Comparison of ENCODE assay signal across 23 cellular contexts in the genomic region with DNA sequence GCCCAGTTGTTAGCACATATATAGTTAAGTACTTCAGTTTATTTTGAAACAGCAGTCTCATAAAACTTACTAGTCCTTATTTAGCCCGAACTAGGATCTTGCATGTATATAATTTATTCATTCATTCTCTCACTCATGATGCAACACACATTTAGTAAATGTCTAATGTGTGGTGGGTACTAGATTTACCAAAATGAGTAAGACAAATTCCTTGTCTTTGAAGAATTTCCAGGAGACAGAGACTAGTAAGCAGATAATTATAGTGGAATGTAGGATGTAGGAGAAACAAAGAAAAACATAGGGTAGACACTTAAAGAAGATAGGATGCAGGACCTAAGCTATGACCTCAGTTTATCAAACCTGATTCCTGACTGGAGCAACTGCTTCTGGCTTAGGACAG.
"Had no signal": no experiment of that assay in that cellular context is flagged by ENCODE, and none has a peak within 500 bp of the region (broad histone marks: within the 10 kb centered on the region; RNA-seq: fewer than 3 reads in every experiment).

No MANE protein-coding gene starts in this region.

- H3K4me3 ChIP-seq: colonic mucosa, gastroesophageal sphincter, heart left ventricle, mucosa of descending colon, neural progenitor cell, right atrium auricular region, tibial nerve had no signal

- H3K27ac ChIP-seq: brain microvascular endothelial cell, colonic mucosa, gastroesophageal sphincter, heart left ventricle, neural progenitor cell, tibial nerve had no signal

- H3K4me2 ChIP-seq: neural progenitor cell had no signal

- H3K27me3 ChIP-seq: brain microvascular endothelial cell, colonic mucosa, gastroesophageal sphincter, heart left ventricle, neural progenitor cell, right atrium auricular region, tibial nerve had no signal

- H3K4me1 ChIP-seq: colonic mucosa, gastroesophageal sphincter, neural progenitor cell, right atrium auricular region, tibial nerve had no signal

- H3K4me1 Mint-ChIP-seq: activated CD4-positive, alpha-beta memory T cell treated with anti-CD3 and anti-CD28 coated beads, Interleukin-2, amount 10 ng/mL, durations not matched to agents 7 days and 5 days; central memory CD8-positive, alpha-beta T cell; naive B cell had no signal

- H3K9ac ChIP-seq: neural progenitor cell had no signal

- H3K9me3 Mint-ChIP-seq: activated CD4-positive, alpha-beta memory T cell treated with anti-CD3 and anti-CD28 coated beads, Interleukin-2, amount 10 ng/mL, durations not matched to agents 7 days and 5 days; activated naive CD8-positive, alpha-beta T cell treated with anti-CD3 and anti-CD28 coated beads, Interleukin-2, amount 10 ng/mL, durations not matched to agents 7 days and 5 days; activated T-cell treated with anti-CD3 and anti-CD28 coated beads, Interleukin-2, amount 50 U/mL, for 24 hours; activated T-helper 2 cell treated with anti-CD3 and anti-CD28 coated beads, Interferon-gamma antibody, Interleukin-2, Interleukin-4, amounts not matched to agents 10 μg/mL and 5 μg/mL and 100 μg/mL, durations not matched to agents 14 hours and 24 hours and 36 hours; central memory CD8-positive, alpha-beta T cell; naive B cell; neural progenitor cell had no signal

- H3K27me3 Mint-ChIP-seq: activated CD4-positive, alpha-beta memory T cell treated with anti-CD3 and anti-CD28 coated beads, Interleukin-2, amount 10 ng/mL, durations not matched to agents 7 days and 5 days; activated CD4-positive, alpha-beta T cell treated with anti-CD3 and anti-CD28 coated beads for 36 hours; activated naive CD8-positive, alpha-beta T cell treated with anti-CD3 and anti-CD28 coated beads, Interleukin-2, amount 10 ng/mL, durations not matched to agents 7 days and 5 days; activated T-cell treated with anti-CD3 and anti-CD28 coated beads, Interleukin-2, amount 50 U/mL, for 24 hours; central memory CD8-positive, alpha-beta T cell; naive B cell; progenitor cell of endocrine pancreas had no signal

- ATAC-seq: activated CD4-positive, alpha-beta T cell treated with anti-CD3 and anti-CD28 coated beads for 36 hours; gastroesophageal sphincter; heart left ventricle; mucosa of descending colon; stimulated activated naive CD8-positive, alpha-beta T cell treated with anti-CD3 and anti-CD28 coated beads, Interleukin-15, Interleukin-2, amounts not matched to agents 100 U/mL and 50 U/mL, for 24 hours had no signal

- H3K27ac Mint-ChIP-seq: activated CD4-positive, alpha-beta memory T cell treated with anti-CD3 and anti-CD28 coated beads, Interleukin-2, amount 10 ng/mL, durations not matched to agents 7 days and 5 days; activated CD4-positive, alpha-beta T cell treated with anti-CD3 and anti-CD28 coated beads for 36 hours; activated T-cell treated with anti-CD3 and anti-CD28 coated beads, Interleukin-2, amount 50 U/mL, for 24 hours; activated T-helper 2 cell treated with anti-CD3 and anti-CD28 coated beads, Interferon-gamma antibody, Interleukin-2, Interleukin-4, amounts not matched to agents 10 μg/mL and 5 μg/mL and 100 μg/mL, durations not matched to agents 14 hours and 24 hours and 36 hours; progenitor cell of endocrine pancreas had no signal

- H2AFZ ChIP-seq: neural progenitor cell had no signal

- H3K4me3 Mint-ChIP-seq: activated CD4-positive, alpha-beta memory T cell treated with anti-CD3 and anti-CD28 coated beads, Interleukin-2, amount 10 ng/mL, durations not matched to agents 7 days and 5 days; activated CD4-positive, alpha-beta T cell treated with anti-CD3 and anti-CD28 coated beads for 36 hours; activated naive CD8-positive, alpha-beta T cell treated with anti-CD3 and anti-CD28 coated beads, Interleukin-2, amount 10 ng/mL, durations not matched to agents 7 days and 5 days; activated T-cell treated with anti-CD3 and anti-CD28 coated beads, Interleukin-2, amount 50 U/mL, for 24 hours; central memory CD8-positive, alpha-beta T cell; neural progenitor cell had no signal

- H3K9me3 ChIP-seq: colonic mucosa, gastroesophageal sphincter, heart left ventricle, mucosa of descending colon, right atrium auricular region, tibial nerve had no signal

- H3K36me3 ChIP-seq: colonic mucosa, neural progenitor cell, right atrium auricular region had no signal

- DNase-seq: activated CD4-positive, alpha-beta memory T cell treated with anti-CD3 and anti-CD28 coated beads, Interleukin-2, amount 10 ng/mL, durations not matched to agents 7 days and 5 days; activated CD4-positive, alpha-beta T cell treated with anti-CD3 and anti-CD28 coated beads for 36 hours; activated naive CD4-positive, alpha-beta T cell treated with Interleukin-2 at 50 U/mL for 16 hours; activated naive CD8-positive, alpha-beta T cell treated with anti-CD3 and anti-CD28 coated beads, Interleukin-2, amount 10 ng/mL, durations not matched to agents 7 days and 5 days; activated T-cell treated with anti-CD3 and anti-CD28 coated beads, Interleukin-2, amount 50 U/mL, for 24 hours; anterior cingulate cortex; brain microvascular endothelial cell; colonic mucosa; heart left ventricle; mesenchymal stem cell; mucosa of descending colon; naive B cell; stimulated activated CD4-positive, alpha-beta T cell treated with anti-CD3 and anti-CD28 coated beads, Interleukin-2, amount 100 ng/mL, for 24 hours; stimulated activated naive CD8-positive, alpha-beta T cell treated with anti-CD3 and anti-CD28 coated beads, Interleukin-15, Interleukin-2, amounts not matched to agents 100 U/mL and 50 U/mL, for 24 hours; substantia nigra; T-helper 2 cell had no signal
